In genomic region chr10:55786461-55786860, GRCh38 we compare ENCODE assay signal across 28 cellular contexts.
"Had no signal": no experiment of that assay in that cellular context is flagged by ENCODE, and none has a peak within 500 bp of the region (broad histone marks: within the 10 kb centered on the region; RNA-seq: fewer than 3 reads in every experiment).

No MANE protein-coding gene starts in this region.

- H3K36me3 Mint-ChIP-seq: activated naive CD8-positive, alpha-beta T cell had no signal

- H3K27me3 Mint-ChIP-seq: activated CD4-positive, alpha-beta memory T cell treated with anti-CD3 and anti-CD28 coated beads, Interleukin-2, amount 10 ng/mL, durations not matched to agents 7 days and 5 days; activated CD4-positive, alpha-beta T cell treated with anti-CD3 and anti-CD28 coated beads for 36 hours; activated naive CD8-positive, alpha-beta T cell; activated T-helper 17 cell treated with anti-CD3 and anti-CD28 coated beads, Interleukin-2, amount 50 U/mL, for 72 hours; brain had no signal

- FAIRE-seq: astrocyte, colon had no signal

- H3K4me3 ChIP-seq: cardiac muscle cell, SJCRH30 had no signal

- DNase-seq: activated CD4-positive, alpha-beta memory T cell treated with anti-CD3 and anti-CD28 coated beads, Interleukin-2, amount 10 ng/mL, durations not matched to agents 7 days and 5 days; activated CD4-positive, alpha-beta T cell treated with anti-CD3 and anti-CD28 coated beads for 36 hours; activated CD4-positive, alpha-beta T cell treated with anti-CD3 and anti-CD28 coated beads, Interleukin-2, amount 50 U/mL, for 1 hour; activated gamma-delta T cell; activated naive CD4-positive, alpha-beta T cell treated with anti-CD3 and anti-CD28 coated beads for 36 hours; activated T-cell treated with anti-CD3 and anti-CD28 coated beads for 4 hours; activated T-cell treated with anti-CD3 and anti-CD28 coated beads, Interleukin-2, amount 50 U/mL, for 48 hours; amygdala; MM.1S; NCI-H187; NCI-H2171 treated with DMSO at 0.1 percent for 48 hours; NCI-H226; NCI-H526; NK-92 treated with Interleukin-12 subunit alpha and Interleukin-12 subunit beta, amount 100 ng/mL, for 24 hours; OCI-M1; RPMI8226; SJCRH30; SK-N-SH; T-helper 1 cell; WERI-Rb-1 had no signal

- H3K4me2 ChIP-seq: SK-N-SH had no signal

- H3K36me3 ChIP-seq: cardiac muscle cell, SJCRH30, WERI-Rb-1 had no signal

- H3K4me1 Mint-ChIP-seq: activated CD4-positive, alpha-beta memory T cell treated with anti-CD3 and anti-CD28 coated beads, Interleukin-2, amount 10 ng/mL, durations not matched to agents 7 days and 5 days; activated CD4-positive, alpha-beta T cell treated with anti-CD3 and anti-CD28 coated beads for 36 hours; activated T-helper 17 cell treated with anti-CD3 and anti-CD28 coated beads, Interleukin-2, amount 50 U/mL, for 72 hours; brain had no signal

- H3K9me3 ChIP-seq: SJCRH30, SK-N-SH had no signal

- H3K27ac Mint-ChIP-seq: activated CD4-positive, alpha-beta memory T cell treated with anti-CD3 and anti-CD28 coated beads, Interleukin-2, amount 10 ng/mL, durations not matched to agents 7 days and 5 days; activated CD4-positive, alpha-beta T cell treated with anti-CD3 and anti-CD28 coated beads for 36 hours; activated naive CD4-positive, alpha-beta T cell treated with anti-CD3 and anti-CD28 coated beads for 36 hours; activated naive CD8-positive, alpha-beta T cell; activated T-helper 17 cell treated with anti-CD3 and anti-CD28 coated beads, Interleukin-2, amount 50 U/mL, for 72 hours; brain had no signal

- H3K9me2 ChIP-seq: SK-N-SH had no signal

- H3K4me3 Mint-ChIP-seq: activated CD4-positive, alpha-beta memory T cell treated with anti-CD3 and anti-CD28 coated beads, Interleukin-2, amount 10 ng/mL, durations not matched to agents 7 days and 5 days; activated CD4-positive, alpha-beta T cell treated with anti-CD3 and anti-CD28 coated beads for 36 hours; activated naive CD4-positive, alpha-beta T cell treated with anti-CD3 and anti-CD28 coated beads for 36 hours; activated naive CD8-positive, alpha-beta T cell; activated T-helper 17 cell treated with anti-CD3 and anti-CD28 coated beads, Interleukin-2, amount 50 U/mL, for 72 hours; brain had no signal

- H3K9ac ChIP-seq: SK-N-SH had no signal

- H3K27ac ChIP-seq: cardiac muscle cell, SJCRH30, WERI-Rb-1 had no signal

- H3K4me1 ChIP-seq: SJCRH30 had no signal

- H3K27me3 ChIP-seq: cardiac muscle cell, SJCRH30 had no signal

- ATAC-seq: activated CD4-positive, alpha-beta T cell treated with anti-CD3 and anti-CD28 coated beads for 36 hours; activated T-helper 17 cell treated with anti-CD3 and anti-CD28 coated beads, Interleukin-2, amount 50 U/mL, for 72 hours; Panc1; Right ventricle myocardium inferior had no signal
